In the genomic region with DNA sequence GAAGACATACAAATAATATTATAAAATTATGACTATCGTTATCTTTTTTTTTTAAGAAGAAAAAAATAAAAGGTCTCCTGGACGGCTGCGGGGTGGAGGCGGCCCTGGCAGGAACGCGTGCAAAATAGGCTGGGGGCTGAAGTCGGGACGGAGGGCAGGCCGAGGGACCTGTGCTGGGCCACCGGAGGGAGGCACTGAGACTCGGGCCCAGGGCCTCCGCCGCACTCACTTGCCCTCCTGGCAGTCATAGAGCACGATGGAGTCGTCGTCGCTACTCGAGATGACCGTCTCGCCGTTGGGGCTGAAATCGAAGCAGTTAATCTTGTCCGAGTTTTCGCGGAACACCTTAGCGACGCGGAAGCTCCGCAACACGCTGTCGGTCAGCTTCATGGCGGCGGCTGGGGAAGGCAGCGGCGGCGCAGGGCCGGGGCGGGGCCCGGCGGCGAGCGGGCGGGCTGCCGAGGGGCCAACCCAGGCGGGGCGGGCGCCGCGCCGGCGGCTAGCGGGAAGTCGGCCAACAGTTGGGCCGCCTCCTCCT, we compare ENCODE assay signal across 8 cellular contexts. TPM values are rescaled to one million over a fixed set of nuclear protein-coding genes. Genes with fewer than 3 reads are reported as not detected.
DNase-seq lines count a peak whose midpoint lies in the region; ATAC-seq and TF ChIP-seq lines count a peak whose summit lies in the region.

No MANE protein-coding gene starts in this region.

- H3K9me3 Mint-ChIP-seq in effector memory CD8-positive, alpha-beta T cell = no peaks in the 10 kb centered on the region
- H3K9me3 Mint-ChIP-seq in stimulated activated naive CD8-positive, alpha-beta T cell treated with anti-CD3 and anti-CD28 coated beads, Interleukin-15, amount 100 ng/mL, for 72 hours = no peaks in the 10 kb centered on the region

- DNase-seq in GM10266 (ENCODE audit: extremely low spot score) (peak; percentile 58), HT1080 (ENCODE audit: low read depth) (peak; percentile 50), WERI-Rb-1 (no peak), mucosa of descending colon (peak in 1 of 3 donors; percentile 83), glomerular visceral epithelial cell (ENCODE audit: extremely low spot score) (no peak)
- peak in 2 of 3 experiments; percentile 48 to 62 for DNase-seq in effector memory CD8-positive, alpha-beta T cell
- DNase-seq in stimulated activated naive CD8-positive, alpha-beta T cell treated with anti-CD3 and anti-CD28 coated beads, Interleukin-15, amount 100 ng/mL, for 72 hours = peak in 1 of 2 donors; percentile 79

- H3K4me3 Mint-ChIP-seq in effector memory CD8-positive, alpha-beta T cell = peak overlapping the region; percentile 90 to 98
- peak overlapping the region; percentile 91 to 95 for H3K4me3 Mint-ChIP-seq in stimulated activated naive CD8-positive, alpha-beta T cell treated with anti-CD3 and anti-CD28 coated beads, Interleukin-15, amount 100 ng/mL, for 72 hours

- peaks cover 59 to 65% of the 10 kb centered on the region in 2 donors for H3K4me1 Mint-ChIP-seq in effector memory CD8-positive, alpha-beta T cell (ENCODE audit: low read depth in 2 of 2)
- H3K4me1 Mint-ChIP-seq in stimulated activated naive CD8-positive, alpha-beta T cell treated with anti-CD3 and anti-CD28 coated beads, Interleukin-15, amount 100 ng/mL, for 72 hours = peaks cover 62% of the 10 kb centered on the region

- H3K27me3 ChIP-seq in WERI-Rb-1 (ENCODE audit: insufficient read depth, low read depth, severe bottlenecking) = no peaks in the 10 kb centered on the region

- H3K4me1 ChIP-seq in mucosa of descending colon (ENCODE audit: low read depth) = peaks cover 29% of the 10 kb centered on the region

- peak; percentile 66 for ATAC-seq in GM21515 (IDR thresholded peaks at IDR 0.05; ENCODE audit: unreplicated experiment)
- ATAC-seq in effector memory CD8-positive, alpha-beta T cell (replicated peaks) = peak; percentile 58
- ATAC-seq in mucosa of descending colon = peak; percentile 80
- ATAC-seq in stimulated activated naive CD8-positive, alpha-beta T cell treated with anti-CD3 and anti-CD28 coated beads, Interleukin-15, amount 100 ng/mL, for 72 hours = peak; percentile 62

- TF ChIP-seq CTCF in GM10266 (IDR thresholded peaks at IDR 0.05; ENCODE audit: control insufficient read depth, insufficient read depth, low read depth, missing control alignments) = peak; percentile 14
- TF ChIP-seq CTCF in WERI-Rb-1 (IDR thresholded peaks at IDR 0.05; ENCODE audit: low read depth, low read length) = no peak
- no peak for TF ChIP-seq CTCF in mucosa of descending colon (IDR thresholded peaks at IDR 0.05)

- intact Hi-C loops in mucosa of descending colon (cut with DNase I, micrococcal nuclease) = no loop called here

- H3K36me3 ChIP-seq in WERI-Rb-1 (peaks cover 16% of the 10 kb centered on the region), mucosa of descending colon (ENCODE audit: low read depth) (no peaks in the 10 kb centered on the region)

- H3K27ac ChIP-seq in WERI-Rb-1 = peak overlapping the region; percentile 92

- H3K9me3 ChIP-seq in WERI-Rb-1 (ENCODE audit: severe bottlenecking) = no peaks in the 10 kb centered on the region
- H3K9me3 ChIP-seq in mucosa of descending colon = no peaks in the 10 kb centered on the region

- H3K27me3 Mint-ChIP-seq in effector memory CD8-positive, alpha-beta T cell = no peaks in the 10 kb centered on the region
- H3K27me3 Mint-ChIP-seq in stimulated activated naive CD8-positive, alpha-beta T cell treated with anti-CD3 and anti-CD28 coated beads, Interleukin-15, amount 100 ng/mL, for 72 hours = no peaks in the 10 kb centered on the region

- H3K36me3 Mint-ChIP-seq in effector memory CD8-positive, alpha-beta T cell (ENCODE audit: insufficient read depth) = peaks cover 51% of the 10 kb centered on the region

- H3K27ac Mint-ChIP-seq in effector memory CD8-positive, alpha-beta T cell = peak overlapping the region; percentile 95 to 97
- H3K27ac Mint-ChIP-seq in stimulated activated naive CD8-positive, alpha-beta T cell treated with anti-CD3 and anti-CD28 coated beads, Interleukin-15, amount 100 ng/mL, for 72 hours = peak overlapping the region; percentile 98 to 100

- H3K4me3 ChIP-seq in WERI-Rb-1 (ENCODE audit: low read depth, low read length) (peak overlapping the region; percentile 82), mucosa of descending colon (peak overlapping the region; percentile 74)

RNA-seq across cellular contexts. Expression of a gene that starts 0.4 kb away (rescaled TPM):
- total RNA-seq in HT1080 (2014; rRNA removed; shearing (Covaris generic)) = 67.2 and 72.9 TPM in 2 replicates
- polyA plus RNA-seq in HT1080 (2015; cell fraction: cytosol; rRNA removed) = 70.9 and 76.5 TPM in 2 replicates
- 52.1 and 55.6 TPM in 2 replicates for polyA plus RNA-seq in HT1080 (2015; cell fraction: nucleus; rRNA removed)
- 10 to 100 TPM; 55.8 to 83.1 (median 62.9) TPM for total RNA-seq in mucosa of descending colon

RNA-seq across cellular contexts. Expression of a gene that starts 9.6 kb away (rescaled TPM):
- 19.1 and 26.5 TPM in 2 replicates for total RNA-seq in HT1080 (2014; rRNA removed; shearing (Covaris generic))
- 14.7 and 17.9 TPM in 2 replicates for polyA plus RNA-seq in HT1080 (2015; cell fraction: cytosol; rRNA removed)
- 50.2 and 53.3 TPM in 2 replicates for polyA plus RNA-seq in HT1080 (2015; cell fraction: nucleus; rRNA removed)
- 10 to 100 TPM; 37.1 to 78.6 (median 42.7) TPM for total RNA-seq in mucosa of descending colon

RNA-seq across cellular contexts. Expression of a gene that starts 32.5 kb away (rescaled TPM):
- total RNA-seq in HT1080 (2014; rRNA removed; shearing (Covaris generic)) = 1.5 and 1.8 TPM in 2 replicates
- polyA plus RNA-seq in HT1080 (2015; cell fraction: cytosol; rRNA removed) = 6.9 and 7.5 TPM in 2 replicates
- 17.7 and 23.2 TPM in 2 replicates for polyA plus RNA-seq in HT1080 (2015; cell fraction: nucleus; rRNA removed)
- total RNA-seq in mucosa of descending colon = 10 to 100 TPM in 1 of 3 donors, 1 to 10 TPM in 2; 3.9 to 21.4 (median 9.7) TPM

RNA-seq across cellular contexts. Expression of a gene that starts 38.1 kb away (rescaled TPM):
- 0.10 TPM in 2 replicates for total RNA-seq in HT1080 (2014; rRNA removed; shearing (Covaris generic))
- polyA plus RNA-seq in HT1080 (2015; cell fraction: cytosol; rRNA removed) = 0.15 and 0.32 TPM in 2 replicates
- 3.3 and 4.3 TPM in 2 replicates for polyA plus RNA-seq in HT1080 (2015; cell fraction: nucleus; rRNA removed)
- 10 to 100 TPM in 2 of 3 donors, 1 to 10 TPM in 1; 9.0 to 25.9 (median 10.9) TPM for total RNA-seq in mucosa of descending colon

RNA-seq across cellular contexts. Expression of a gene that starts 39.1 kb away (rescaled TPM):
- 180 and 202 TPM in 2 replicates for total RNA-seq in HT1080 (2014; rRNA removed; shearing (Covaris generic))
- polyA plus RNA-seq in HT1080 (2015; cell fraction: cytosol; rRNA removed) = 188 and 212 TPM in 2 replicates
- polyA plus RNA-seq in HT1080 (2015; cell fraction: nucleus; rRNA removed) = 166 and 185 TPM in 2 replicates
- total RNA-seq in mucosa of descending colon = 10 to 100 TPM; 39.1 to 41.1 (median 41.0) TPM

Comparison
In these comparisons a context has a peak if more than half of its experiments do, and no peak if none do; other contexts are left out.
1. DNase-seq: peak in GM10266 (single experiment), HT1080 (single experiment) and effector memory CD8-positive, alpha-beta T cell (2 of 3); none in WERI-Rb-1 (single experiment) and glomerular visceral epithelial cell (single experiment).
2. Peak in every context shown above with its lines, with median percentiles within 50 percentile points of each other: ATAC-seq.